Comparison of ENCODE assay signal across 26 cellular contexts in genomic region chr1:50595874-50596273, GRCh38.
"Had no signal": no experiment of that assay in that cellular context is flagged by ENCODE, and none has a peak within 500 bp of the region (broad histone marks: within the 10 kb centered on the region; RNA-seq: fewer than 3 reads in every experiment).

No MANE protein-coding gene starts in this region.

- DNase-seq: KBM-7, MG63, NCI-H1092, NCI-H1105 treated with DMSO at 0.1 percent for 48 hours, NCI-H1417 treated with DMSO at 0.1 percent for 48 hours, NCI-H146, NCI-H1694 treated with DMSO at 0.1 percent for 48 hours, NCI-H1930, NCI-H2081, NCI-H2107, NCI-H226, NCI-H446, NCI-H510A, NCI-H524 treated with DMSO at 0.1 percent for 48 hours, NCI-H69, NCI-H774, Right ventricle myocardium superior, RPMI8226, SIG-M5, SK-N-SH, T-helper 1 cell had no signal

- H3K27ac ChIP-seq: HL-60, SJSA1 had no signal

- H3K27me3 Mint-ChIP-seq: IgD-negative memory B cell had no signal

- FAIRE-seq: HTR-8/SVneo, RCC 7860 had no signal

- H3K9me3 Mint-ChIP-seq: IgD-negative memory B cell had no signal

- H3K9me3 ChIP-seq: MG63, SJSA1, SK-N-SH had no signal

- H3K9ac ChIP-seq: SK-N-SH had no signal

- H3K4me2 ChIP-seq: SK-N-SH had no signal

- H3K4me3 ChIP-seq: MG63, SJSA1 had no signal

- H3K4me3 Mint-ChIP-seq: IgD-negative memory B cell had no signal

- H3K27ac Mint-ChIP-seq: IgD-negative memory B cell had no signal

- H3K4me1 ChIP-seq: SJSA1 had no signal

- H3K27me3 ChIP-seq: MG63, SJSA1 had no signal

- H3K9me2 ChIP-seq: SK-N-SH had no signal
